In genomic region chr17:73228748-73229236, GRCh38 we compare ENCODE assay signal across 8 cellular contexts. TPM values are rescaled to one million over a fixed set of nuclear protein-coding genes. Genes with fewer than 3 reads are reported as not detected.
DNase-seq lines count a peak whose midpoint lies in the region; ATAC-seq and TF ChIP-seq lines count a peak whose summit lies in the region.

No MANE protein-coding gene starts in this region.

- H3K27ac ChIP-seq in RWPE2 (ENCODE audit: poor library complexity, severe bottlenecking) = peak overlapping the region; percentile 49
- H3K27ac ChIP-seq in liver (ENCODE audit: low read depth in 1 of 2, low read length in 2 of 2) = no peak overlapping the region
- H3K27ac ChIP-seq in tibial nerve = peak overlapping the region in 3 of 4 donors; percentile 23 to 69 (median 67)

- H3K4me1 Mint-ChIP-seq in central memory CD8-positive, alpha-beta T cell = peaks cover 79% of the 10 kb centered on the region

- TF ChIP-seq RAD21 in liver (IDR thresholded peaks at IDR 0.05) = peak in 1 of 2 donors; percentile 30

- TF ChIP-seq CTCF in RWPE2 (IDR thresholded peaks at IDR 0.05; ENCODE audit: poor library complexity, severe bottlenecking) (no peak), liver (IDR thresholded peaks at IDR 0.05; ENCODE audit: low read depth, low read length, missing input control) (no peak), tibial nerve (IDR thresholded peaks at IDR 0.05) (no peak)

- H3K27me3 Mint-ChIP-seq in central memory CD8-positive, alpha-beta T cell = no peaks in the 10 kb centered on the region

- H3K9ac ChIP-seq in liver (ENCODE audit: low read depth in 1 of 2, low read length in 2 of 2) = no peak overlapping the region

- 4% methylated on average over 2 of the region's 2 CpGs for WGBS in liver
- 0 to 3% methylated on average over 2 of the region's 2 CpGs for WGBS in tibial nerve, 2 donors

- peak; percentile 50 for DNase-seq in stimulated activated CD4-positive, alpha-beta T cell treated with anti-CD3 and anti-CD28 coated beads, Interleukin-15, amount 100 ng/mL, for 24 hours
- DNase-seq in stimulated activated CD4-positive, alpha-beta T cell treated with anti-CD3 and anti-CD28 coated beads, Interleukin-2, amount 100 ng/mL, for 48 hours = no peak
- DNase-seq in RWPE2 (ENCODE audit: low spot score) (no peak), tibial nerve (ENCODE audit: low spot score in 2 of 2) (peak; percentile 52 to 67)
- no peak for DNase-seq in central memory CD8-positive, alpha-beta T cell (ENCODE audit: low spot score in 2 of 2)

- H3K9me3 Mint-ChIP-seq in central memory CD8-positive, alpha-beta T cell = no peaks in the 10 kb centered on the region

- TF ChIP-seq EP300 in tibial nerve (IDR thresholded peaks at IDR 0.05) = no peak

- H3K27ac Mint-ChIP-seq in central memory CD8-positive, alpha-beta T cell (ENCODE audit: low read depth) = peak overlapping the region; percentile 49

- ATAC-seq in HG03139 (IDR thresholded peaks at IDR 0.05; ENCODE audit: unreplicated experiment) (peak; percentile 31), RWPE2 (ENCODE audit: low read depth) (peak; percentile 55), HG03280 (IDR thresholded peaks at IDR 0.05; ENCODE audit: unreplicated experiment) (no peak)
- no peak for ATAC-seq in central memory CD8-positive, alpha-beta T cell (replicated peaks; ENCODE audit: extremely low read depth, poor library complexity, severe bottlenecking)

- H3K9me3 ChIP-seq in RWPE2 (ENCODE audit: severe bottlenecking) (no peaks in the 10 kb centered on the region), liver (ENCODE audit: control insufficient read depth in 4 of 4, low read length in 3 of 4) (no peaks in the 10 kb centered on the region), tibial nerve (no peaks in the 10 kb centered on the region)

- peaks cover 23% of the 10 kb centered on the region for H3K36me3 Mint-ChIP-seq in central memory CD8-positive, alpha-beta T cell (ENCODE audit: insufficient read depth)

- peaks cover 27% of the 10 kb centered on the region for H3K36me3 ChIP-seq in RWPE2 (ENCODE audit: low read depth)
- peaks cover 0 to 3% (median 0%) of the 10 kb centered on the region in 4 donors for H3K36me3 ChIP-seq in liver (ENCODE audit: control insufficient read depth in 4 of 4, insufficient read depth in 3 of 4, low read depth in 1 of 4, low read length in 3 of 4)
- no peaks in the 10 kb centered on the region for H3K36me3 ChIP-seq in tibial nerve

- H3K4me1 ChIP-seq in RWPE2 (ENCODE audit: insufficient read depth, poor library complexity, severe bottlenecking) = peaks cover 49% of the 10 kb centered on the region
- peaks cover 4 to 26% (median 14%) of the 10 kb centered on the region in 4 donors for H3K4me1 ChIP-seq in liver (ENCODE audit: control insufficient read depth in 4 of 4, insufficient read depth in 4 of 4, low read length in 3 of 4)
- H3K4me1 ChIP-seq in tibial nerve = peaks cover 2 to 65% (median 31%) of the 10 kb centered on the region in 4 donors

- peak overlapping the region; percentile 7 for H3K4me3 Mint-ChIP-seq in central memory CD8-positive, alpha-beta T cell

- no peak for TF ChIP-seq POLR2A in tibial nerve (IDR thresholded peaks at IDR 0.05)

- H3K27me3 ChIP-seq in RWPE2 (ENCODE audit: insufficient read depth, poor library complexity, severe bottlenecking) (no peaks in the 10 kb centered on the region), liver (ENCODE audit: control insufficient read depth in 4 of 4, insufficient read depth in 4 of 4, low read length in 3 of 4) (no peaks in the 10 kb centered on the region), tibial nerve (no peaks in the 10 kb centered on the region)

- no peak overlapping the region for H3K4me3 ChIP-seq in RWPE2 (ENCODE audit: severe bottlenecking)
- H3K4me3 ChIP-seq in liver (ENCODE audit: low read depth in 1 of 3, low read length in 3 of 3) = no peak overlapping the region
- no peak overlapping the region for H3K4me3 ChIP-seq in tibial nerve

TF ChIP-seq in liver, 16 proteins besides CTCF, POLR2A, EP300 and RAD21:
- TF ChIP-seq SP1 (IDR thresholded peaks at IDR 0.05) (no peak), TAF1 (conservative IDR thresholded peaks at IDR 0.05) (no peak), HNF4A (conservative IDR thresholded peaks at IDR 0.05) (peak in 1 of 2 donors; percentile 11), HNF4G (IDR thresholded peaks at IDR 0.05) (no peak), YY1 (IDR thresholded peaks at IDR 0.05) (peak; percentile 62), MAX (IDR thresholded peaks at IDR 0.05) (no peak), REST (IDR thresholded peaks at IDR 0.05) (peak; percentile 20), JUND (IDR thresholded peaks at IDR 0.05) (peak; percentile 26 to 34), RXRA (IDR thresholded peaks at IDR 0.05) (peak in 1 of 2 donors; percentile 31)

RNA-seq across cellular contexts. Expression of gene CPSF4L, which starts 32.9 kb away (rescaled TPM):
- total RNA-seq in liver = not detected
- polyA plus RNA-seq in liver = not detected
- not detected for total RNA-seq in tibial nerve

RNA-seq across cellular contexts. Expression of gene COG1, which starts 35.9 kb away (rescaled TPM):
- total RNA-seq in liver = 10 to 100 TPM in 1 of 2 donors, 1 to 10 TPM in 1; 6.9 to 13.6 TPM
- 10 to 100 TPM; 10.4 to 16.5 TPM for polyA plus RNA-seq in liver
- total RNA-seq in tibial nerve = 10 to 100 TPM; 23.6 to 46.2 (median 28.6) TPM

Comparison
In these comparisons a context has a peak if more than half of its experiments do, and no peak if none do; other contexts are left out.
1. DNase-seq: peak in stimulated activated CD4-positive, alpha-beta T cell treated with anti-CD3 and anti-CD28 coated beads, Interleukin-15, amount 100 ng/mL, for 24 hours (single experiment) and tibial nerve (2 of 2); none in stimulated activated CD4-positive, alpha-beta T cell treated with anti-CD3 and anti-CD28 coated beads, Interleukin-2, amount 100 ng/mL, for 48 hours (0 of 2), RWPE2 (single experiment) and central memory CD8-positive, alpha-beta T cell (0 of 2).
2. ATAC-seq: peak in HG03139 (single experiment) and RWPE2 (single experiment); none in central memory CD8-positive, alpha-beta T cell (single experiment) and HG03280 (single experiment).
3. H3K27ac ChIP-seq: peak in RWPE2 (single experiment) and tibial nerve (3 of 4); none in liver (0 of 2).